20 cellular contexts compared by ENCODE assay signal in genomic region chr9:70884276-70884675, GRCh38.
DNase-seq lines count a peak whose midpoint lies in the region; ATAC-seq, FAIRE-seq and TF ChIP-seq lines count a peak whose summit lies in the region.
"Had no signal": no experiment of that assay in that cellular context is flagged by ENCODE, and none has a peak within 500 bp of the region (broad histone marks: within the 10 kb centered on the region; RNA-seq: fewer than 3 reads in every experiment).

No MANE protein-coding gene starts in this region.

- H3K4me1 Mint-ChIP-seq in activated T-cell treated with anti-CD3 and anti-CD28 coated beads, Interleukin-2, amount 50 U/mL, for 72 hours (ENCODE audit: low read depth): no peaks in the 10 kb centered on the region
- H3K4me1 Mint-ChIP-seq: CD14-positive monocyte; CD4-positive, alpha-beta memory T cell had no signal

- peak; percentile 43 for FAIRE-seq in H54 (lab: Jason Lieb, UNC)
- FAIRE-seq in HTR-8/SVneo (lab: Jason Lieb, UNC): no peak
- FAIRE-seq: A204.1, GM12878, GM19239, H1, K562 had no signal

- no peaks in the 10 kb centered on the region for H3K36me3 Mint-ChIP-seq in activated T-cell treated with anti-CD3 and anti-CD28 coated beads, Interleukin-2, amount 50 U/mL, for 72 hours (ENCODE audit: insufficient read depth in 2 of 2)
- H3K36me3 Mint-ChIP-seq: CD14-positive monocyte; CD4-positive, alpha-beta memory T cell had no signal

- no peaks in the 10 kb centered on the region for H3K9me3 Mint-ChIP-seq in activated T-cell treated with anti-CD3 and anti-CD28 coated beads, Interleukin-2, amount 50 U/mL, for 72 hours

- ATAC-seq in activated T-cell treated with anti-CD3 and anti-CD28 coated beads, Interleukin-2, amount 50 U/mL, for 72 hours (replicated peaks in 1 of 2): no peak
- ATAC-seq: GM12878, K562 had no signal

- no peak overlapping the region for H3K4me3 Mint-ChIP-seq in activated T-cell treated with anti-CD3 and anti-CD28 coated beads, Interleukin-2, amount 50 U/mL, for 72 hours
- H3K4me3 Mint-ChIP-seq: CD14-positive monocyte; CD4-positive, alpha-beta memory T cell had no signal

- no peak for TF ChIP-seq POLR2A in H54 (IDR thresholded peaks at IDR 0.05; ENCODE audit: low read depth, low read length)

- no peak for DNase-seq in H54 (ENCODE audit: insufficient read length, low spot score)
- peak; percentile 68 for DNase-seq in astrocyte of the hippocampus (ENCODE audit: low read depth, low spot score)
- peak; percentile 73 for DNase-seq in fibroblast of peridontal ligament (ENCODE audit: extremely low read depth)
- DNase-seq in retina: peak; percentile 50
- no peak for DNase-seq in HTR-8/SVneo (ENCODE audit: insufficient read length, low spot score)
- DNase-seq in activated T-cell treated with anti-CD3 and anti-CD28 coated beads, Interleukin-2, amount 50 U/mL, for 72 hours: no peak
- no peak for DNase-seq in A172 (ENCODE audit: low spot score)
- no peak for DNase-seq in HuH-7.5 (ENCODE audit: low spot score)
- DNase-seq: ACHN; Calu3; CD4-positive, alpha-beta memory T cell; DMS79 treated with DMSO at 0.1 percent for 48 hours; GF-D8; IMR-90 had no signal

- no peaks in the 10 kb centered on the region for H3K27me3 Mint-ChIP-seq in activated T-cell treated with anti-CD3 and anti-CD28 coated beads, Interleukin-2, amount 50 U/mL, for 72 hours (ENCODE audit: low read depth)

- H3K27ac Mint-ChIP-seq in activated T-cell treated with anti-CD3 and anti-CD28 coated beads, Interleukin-2, amount 50 U/mL, for 72 hours: no peak overlapping the region
- H3K27ac Mint-ChIP-seq: CD14-positive monocyte; CD4-positive, alpha-beta memory T cell had no signal

Comparison
In these comparisons a context has a peak if more than half of its experiments do, and no peak if none do; other contexts are left out.
1. DNase-seq: peak in astrocyte of the hippocampus (single experiment), fibroblast of peridontal ligament (single experiment) and retina (single experiment); none in H54 (single experiment), HTR-8/SVneo (single experiment), activated T-cell treated with anti-CD3 and anti-CD28 coated beads, Interleukin-2, amount 50 U/mL, for 72 hours (0 of 2), A172 (single experiment) and HuH-7.5 (single experiment).